Comparison of ENCODE assay signal across 8 cellular contexts in the genomic region with DNA sequence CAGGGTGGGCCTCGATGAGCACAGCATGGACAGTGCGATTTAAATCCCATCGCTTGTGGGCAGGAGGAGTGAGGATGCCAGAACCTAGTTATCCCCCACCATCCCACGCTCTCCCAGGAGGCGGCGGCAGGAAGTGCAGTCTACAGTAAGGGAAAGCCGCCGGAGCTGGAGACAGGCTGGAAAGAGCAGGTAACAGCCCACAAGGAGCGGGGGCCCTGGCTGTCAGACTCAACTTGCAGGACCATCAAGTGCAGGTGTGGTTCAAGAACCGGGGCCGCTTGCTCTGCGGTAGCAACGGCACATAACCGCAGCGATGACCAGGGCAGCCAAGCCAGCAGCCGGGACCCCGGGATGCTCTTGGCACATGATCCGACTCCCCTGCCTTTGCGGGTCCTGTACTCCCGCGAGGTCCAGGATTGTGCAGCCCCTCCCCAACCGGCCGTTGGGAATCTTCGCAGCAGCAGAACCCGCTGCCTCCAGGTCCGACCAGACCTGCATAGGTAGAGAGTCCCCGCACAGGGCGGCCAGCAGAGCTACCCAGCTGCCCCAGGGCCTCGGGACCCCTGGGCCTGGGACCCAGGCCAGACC.
DNase-seq lines count a peak whose midpoint lies in the region; ATAC-seq and TF ChIP-seq lines count a peak whose summit lies in the region.

No MANE protein-coding gene starts in this region.

- no peaks in the 10 kb centered on the region for H3K36me3 Mint-ChIP-seq in activated T-helper 2 cell treated with anti-CD3 and anti-CD28 coated beads, Interferon-gamma antibody, Interleukin-2, Interleukin-4, amounts not matched to agents 10 μg/mL and 5 μg/mL and 100 μg/mL, durations not matched to agents 14 hours and 24 hours and 36 hours (ENCODE audit: low read depth)
- no peaks in the 10 kb centered on the region for H3K36me3 Mint-ChIP-seq in progenitor cell of endocrine pancreas (ENCODE audit: insufficient read depth)

- H3K9me3 Mint-ChIP-seq in activated T-helper 2 cell treated with anti-CD3 and anti-CD28 coated beads, Interferon-gamma antibody, Interleukin-2, Interleukin-4, amounts not matched to agents 10 μg/mL and 5 μg/mL and 100 μg/mL, durations not matched to agents 14 hours and 24 hours and 36 hours, result peaks cover 9% of the 10 kb centered on the region
- no peaks in the 10 kb centered on the region for H3K9me3 Mint-ChIP-seq in progenitor cell of endocrine pancreas (ENCODE audit: low read depth)

- peak; percentile 41 for TF ChIP-seq CTCF in progenitor cell of endocrine pancreas (IDR thresholded peaks at IDR 0.05; ENCODE audit: unreplicated experiment)

- H3K4me1 Mint-ChIP-seq in activated T-helper 2 cell treated with anti-CD3 and anti-CD28 coated beads, Interferon-gamma antibody, Interleukin-2, Interleukin-4, amounts not matched to agents 10 μg/mL and 5 μg/mL and 100 μg/mL, durations not matched to agents 14 hours and 24 hours and 36 hours (ENCODE audit: low read depth), result peaks cover 12% of the 10 kb centered on the region
- H3K4me1 Mint-ChIP-seq in progenitor cell of endocrine pancreas (ENCODE audit: low read depth), result peaks cover 4% of the 10 kb centered on the region

- ATAC-seq in HG03135 (IDR thresholded peaks at IDR 0.05; ENCODE audit: unreplicated experiment) (peak; percentile 11), HG03342 (IDR thresholded peaks at IDR 0.05; ENCODE audit: unreplicated experiment) (no peak)

- peaks cover 49% of the 10 kb centered on the region for H3K27me3 Mint-ChIP-seq in activated T-helper 2 cell treated with anti-CD3 and anti-CD28 coated beads, Interferon-gamma antibody, Interleukin-2, Interleukin-4, amounts not matched to agents 10 μg/mL and 5 μg/mL and 100 μg/mL, durations not matched to agents 14 hours and 24 hours and 36 hours (ENCODE audit: low read depth)
- no peaks in the 10 kb centered on the region for H3K27me3 Mint-ChIP-seq in progenitor cell of endocrine pancreas

- intact Hi-C loops in activated T-helper 2 cell treated with anti-CD3 and anti-CD28 coated beads, Interferon-gamma antibody, Interleukin-2, Interleukin-4, amounts not matched to agents 10 μg/mL and 5 μg/mL and 100 μg/mL, durations not matched to agents 14 hours and 24 hours and 36 hours (cut with micrococcal nuclease), result loop anchor here (1.0 kb wide), 1 partner anchor 39 kb away; no protein-coding TSS in a partner anchor

- DNase-seq in EH (ENCODE audit: low read depth) (peak; percentile 49), hepatic stellate cell (ENCODE audit: low spot score) (peak; percentile 71), progenitor cell of endocrine pancreas (ENCODE audit: low spot score, unreplicated experiment) (peak; percentile 25)
- no peak for DNase-seq in activated T-helper 2 cell treated with anti-CD3 and anti-CD28 coated beads, Interferon-gamma antibody, Interleukin-2, Interleukin-4, amounts not matched to agents 10 μg/mL and 5 μg/mL and 100 μg/mL, durations not matched to agents 14 hours and 24 hours and 36 hours (ENCODE audit: low spot score)
- no peak for DNase-seq in activated CD8-positive, alpha-beta memory T cell treated with anti-CD3 and anti-CD28 coated beads, Interleukin-2, amount 50 U/mL, for 48 hours
- DNase-seq in stimulated activated naive CD4-positive, alpha-beta T cell (lab: John Stamatoyannopoulos, UW), result no peak

- H3K4me3 Mint-ChIP-seq in activated T-helper 2 cell treated with anti-CD3 and anti-CD28 coated beads, Interferon-gamma antibody, Interleukin-2, Interleukin-4, amounts not matched to agents 10 μg/mL and 5 μg/mL and 100 μg/mL, durations not matched to agents 14 hours and 24 hours and 36 hours (ENCODE audit: low read depth), result peak overlapping the region; percentile 37
- peak overlapping the region; percentile 77 for H3K4me3 Mint-ChIP-seq in progenitor cell of endocrine pancreas (ENCODE audit: low read depth)

- no peak overlapping the region for H3K27ac Mint-ChIP-seq in activated T-helper 2 cell treated with anti-CD3 and anti-CD28 coated beads, Interferon-gamma antibody, Interleukin-2, Interleukin-4, amounts not matched to agents 10 μg/mL and 5 μg/mL and 100 μg/mL, durations not matched to agents 14 hours and 24 hours and 36 hours
- H3K27ac Mint-ChIP-seq in progenitor cell of endocrine pancreas, result peak overlapping the region; percentile 29

Comparison
In these comparisons a context has a peak if more than half of its experiments do, and no peak if none do; other contexts are left out.
1. DNase-seq: peak in EH (single experiment), hepatic stellate cell (single experiment) and progenitor cell of endocrine pancreas (single experiment); none in activated T-helper 2 cell treated with anti-CD3 and anti-CD28 coated beads, Interferon-gamma antibody, Interleukin-2, Interleukin-4, amounts not matched to agents 10 μg/mL and 5 μg/mL and 100 μg/mL, durations not matched to agents 14 hours and 24 hours and 36 hours (single experiment), activated CD8-positive, alpha-beta memory T cell treated with anti-CD3 and anti-CD28 coated beads, Interleukin-2, amount 50 U/mL, for 48 hours (single experiment) and stimulated activated naive CD4-positive, alpha-beta T cell (0 of 6).